ENCODE assay signal across 21 cellular contexts in genomic region chr11:131065435-131066295, GRCh38.
"Had no signal": no experiment of that assay in that cellular context is flagged by ENCODE, and none has a peak within 500 bp of the region (broad histone marks: within the 10 kb centered on the region; RNA-seq: fewer than 3 reads in every experiment).

No MANE protein-coding gene starts in this region.

- H3K4me1 Mint-ChIP-seq: activated B cell treated with CpG ODN at 0.5 μM for 24 hours; activated CD4-positive, alpha-beta memory T cell treated with anti-CD3 and anti-CD28 coated beads, Interleukin-2, amount 10 ng/mL, durations not matched to agents 7 days and 5 days; stimulated activated memory B cell treated with anti-CD40 and anti-IgM and Interleukin-4, amounts not matched to agents 10 μg/mL and 1 μg/mL and 100 μg/mL, for 72 hours had no signal

- H3K27ac Mint-ChIP-seq: activated B cell treated with CpG ODN at 0.5 μM for 24 hours; activated CD4-positive, alpha-beta memory T cell treated with anti-CD3 and anti-CD28 coated beads, Interleukin-2, amount 10 ng/mL, durations not matched to agents 7 days and 5 days; activated naive CD4-positive, alpha-beta T cell treated with anti-CD3 and anti-CD28 coated beads for 36 hours; activated T-helper 2 cell treated with anti-CD3 and anti-CD28 coated beads, Interferon-gamma antibody, Interleukin-2, Interleukin-4, amounts not matched to agents 10 μg/mL and 5 μg/mL and 100 μg/mL, durations not matched to agents 14 hours and 24 hours and 36 hours; endodermal cell; stimulated activated memory B cell treated with anti-CD40 and anti-IgM and Interleukin-4, amounts not matched to agents 10 μg/mL and 1 μg/mL and 100 μg/mL, for 72 hours; T-helper 2 cell treated with Interferon-gamma antibody and Interleukin-4, amounts not matched to agents 5 μg/mL and 100 μg/mL, for 36 hours had no signal

- H3K9me3 ChIP-seq: colonic mucosa, left ventricle myocardium inferior, spleen, upper lobe of right lung had no signal

- ATAC-seq: stimulated activated memory B cell treated with anti-CD40 and anti-IgM and Interleukin-4, amounts not matched to agents 10 μg/mL and 1 μg/mL and 100 μg/mL, for 72 hours had no signal

- H3K4me3 ChIP-seq: colonic mucosa, left ventricle myocardium inferior, spleen, upper lobe of right lung had no signal

- H3K4me1 ChIP-seq: colonic mucosa, foreskin keratinocyte, left ventricle myocardium inferior, spleen, upper lobe of right lung had no signal

- H3K27me3 Mint-ChIP-seq: activated CD4-positive, alpha-beta memory T cell treated with anti-CD3 and anti-CD28 coated beads, Interleukin-2, amount 10 ng/mL, durations not matched to agents 7 days and 5 days had no signal

- H3K9me3 Mint-ChIP-seq: activated B cell treated with CpG ODN at 0.5 μM for 24 hours; activated CD4-positive, alpha-beta memory T cell treated with anti-CD3 and anti-CD28 coated beads, Interleukin-2, amount 10 ng/mL, durations not matched to agents 7 days and 5 days; activated naive CD4-positive, alpha-beta T cell treated with anti-CD3 and anti-CD28 coated beads for 36 hours; activated T-helper 2 cell treated with anti-CD3 and anti-CD28 coated beads, Interferon-gamma antibody, Interleukin-2, Interleukin-4, amounts not matched to agents 10 μg/mL and 5 μg/mL and 100 μg/mL, durations not matched to agents 14 hours and 24 hours and 36 hours; endodermal cell; T-helper 2 cell treated with Interferon-gamma antibody and Interleukin-4, amounts not matched to agents 5 μg/mL and 100 μg/mL, for 36 hours had no signal

- DNase-seq: activated B cell treated with CpG ODN at 0.5 μM for 24 hours; activated CD4-positive, alpha-beta memory T cell treated with anti-CD3 and anti-CD28 coated beads, Interleukin-2, amount 10 ng/mL, durations not matched to agents 7 days and 5 days; activated CD4-positive, alpha-beta T cell treated with anti-CD3 and anti-CD28 coated beads for 48 hours; activated naive CD4-positive, alpha-beta T cell treated with anti-CD3 and anti-CD28 coated beads for 36 hours; activated T-cell treated with anti-CD3 and anti-CD28 coated beads, Interleukin-2, amount 50 U/mL, for 1 hour; brain microvascular endothelial cell; central memory CD4-positive, alpha-beta T cell; colonic mucosa; endodermal cell; foreskin keratinocyte; hypothalamus; left ventricle myocardium inferior; mammary epithelial cell; retina; spleen; stimulated activated CD4-positive, alpha-beta T cell treated with anti-CD3 and anti-CD28 coated beads, Interleukin-4, amount 100 ng/mL, for 4 hours; upper lobe of right lung had no signal

- H3K27ac ChIP-seq: brain microvascular endothelial cell, colonic mucosa, epithelial cell of prostate, foreskin keratinocyte, left ventricle myocardium inferior, spleen, upper lobe of right lung had no signal

- H3K27me3 ChIP-seq: colonic mucosa, foreskin keratinocyte had no signal

- H3K36me3 ChIP-seq: brain microvascular endothelial cell, colonic mucosa, left ventricle myocardium inferior, spleen, upper lobe of right lung had no signal

- H3K4me3 Mint-ChIP-seq: activated B cell treated with CpG ODN at 0.5 μM for 24 hours; activated CD4-positive, alpha-beta memory T cell treated with anti-CD3 and anti-CD28 coated beads, Interleukin-2, amount 10 ng/mL, durations not matched to agents 7 days and 5 days; activated naive CD4-positive, alpha-beta T cell treated with anti-CD3 and anti-CD28 coated beads for 36 hours; endodermal cell; stimulated activated memory B cell treated with anti-CD40 and anti-IgM and Interleukin-4, amounts not matched to agents 10 μg/mL and 1 μg/mL and 100 μg/mL, for 72 hours; T-helper 2 cell treated with Interferon-gamma antibody and Interleukin-4, amounts not matched to agents 5 μg/mL and 100 μg/mL, for 36 hours had no signal

- H3K36me3 Mint-ChIP-seq: stimulated activated memory B cell treated with anti-CD40 and anti-IgM and Interleukin-4, amounts not matched to agents 10 μg/mL and 1 μg/mL and 100 μg/mL, for 72 hours had no signal
